In genomic region chr7:99755085-99755484, GRCh38 we compare ENCODE assay signal across 31 cellular contexts. TPM values are rescaled to one million over a fixed set of nuclear protein-coding genes. Genes with fewer than 3 reads are reported as not detected.
"Had no signal": no experiment of that assay in that cellular context is flagged by ENCODE, and none has a peak within 500 bp of the region (broad histone marks: within the 10 kb centered on the region; RNA-seq: fewer than 3 reads in every experiment).

No MANE protein-coding gene starts in this region.

- H3K36me3 ChIP-seq: stomach, suprapubic skin, thoracic aorta, thyroid gland, tibial artery, tibial nerve, transverse colon, upper lobe of left lung, upper lobe of right lung, uterus, vagina had no signal

- H3K27me3 ChIP-seq: stomach, suprapubic skin, testis, thyroid gland, tibial artery, tibial nerve, transverse colon, upper lobe of left lung, upper lobe of right lung, uterus, vagina had no signal

- H3K4me1 ChIP-seq: thyroid gland, tibial artery, tibial nerve, uterus, vagina had no signal

- ATAC-seq: stimulated activated effector memory CD8-positive, alpha-beta T cell treated with anti-CD3 and anti-CD28 coated beads, Interleukin-12 subunit alpha, Interleukin-12 subunit beta, amount 100 ng/mL, for 72 hours; stimulated activated memory B cell treated with anti-CD40 and anti-IgM and Interleukin-4, amounts not matched to agents 10 μg/mL and 1 μg/mL and 100 μg/mL, for 72 hours; stimulated activated naive B cell treated with anti-CD40 and anti-IgM and Interleukin-4, amounts not matched to agents 10 μg/mL and 1 μg/mL and 100 μg/mL, for 72 hours; stimulated activated naive CD8-positive, alpha-beta T cell treated with anti-CD3 and anti-CD28 coated beads, Interleukin-15, amount 100 ng/mL, for 72 hours; stimulated activated naive CD8-positive, alpha-beta T cell treated with anti-CD3 and anti-CD28 coated beads, Interleukin-15, Interleukin-2, amounts not matched to agents 100 U/mL and 50 U/mL, for 24 hours; upper lobe of right lung had no signal

- DNase-seq: stimulated activated CD4-positive, alpha-beta T cell treated with anti-CD3 and anti-CD28 coated beads, Interleukin-2, amount 100 ng/mL, for 48 hours; stimulated activated CD4-positive, alpha-beta T cell treated with anti-CD3 and anti-CD28 coated beads, Interleukin-4, amount 100 ng/mL, for 1 hour; stimulated activated CD4-positive, alpha-beta T cell treated with anti-CD3 and anti-CD28 coated beads, Interleukin-4, amount 100 ng/mL, for 24 hours; stimulated activated CD4-positive, alpha-beta T cell treated with anti-CD3 and anti-CD28 coated beads, Interleukin-4, amount 100 ng/mL, for 4 hours; stimulated activated CD8-positive, alpha-beta memory T cell treated with anti-CD3 and anti-CD28 coated beads, Interleukin-4, amount 100 ng/mL, for 48 hours; stimulated activated naive B cell treated with anti-CD40 and anti-IgM and Interleukin-4, amounts not matched to agents 10 μg/mL and 1 μg/mL and 100 μg/mL, for 72 hours; stimulated activated naive CD4-positive, alpha-beta T cell; stimulated activated naive CD4-positive, alpha-beta T cell treated with Interleukin-2 at 50 U/mL for 16 hours; stimulated activated naive CD8-positive, alpha-beta T cell treated with anti-CD3 and anti-CD28 coated beads, Interleukin-15, amount 100 ng/mL, for 72 hours; stimulated activated naive CD8-positive, alpha-beta T cell treated with anti-CD3 and anti-CD28 coated beads, Interleukin-15, Interleukin-2, amounts not matched to agents 100 U/mL and 50 U/mL, for 24 hours; stomach; substantia nigra; testis; thyroid gland; tibial artery; transverse colon; trophoblast cell; upper lobe of left lung; upper lobe of right lung; uterus had no signal

- H3K27ac ChIP-seq: stomach, suprapubic skin, testis, thoracic aorta, thyroid gland, tibial artery, tibial nerve, transverse colon, upper lobe of left lung, upper lobe of right lung, uterus, vagina had no signal

- H3K4me3 ChIP-seq: stomach, suprapubic skin, testis, thoracic aorta, thyroid gland, tibial artery, tibial nerve, transverse colon, upper lobe of left lung, upper lobe of right lung, uterus, vagina had no signal

- FAIRE-seq: urothelium cell line had no signal

- H3K9me3 ChIP-seq: stomach, suprapubic skin, testis, thoracic aorta, thyroid gland, tibial artery, transverse colon, upper lobe of left lung, upper lobe of right lung, uterus, vagina had no signal

RNA-seq across cellular contexts. Expression of gene CYP3A7, which starts 20.1 kb away (rescaled TPM):
- total RNA-seq: stomach, subcutaneous adipose tissue, temporal lobe, testis, thoracic aorta, thyroid gland, vagina had no signal
- polyA plus RNA-seq: stomach had no signal

RNA-seq across cellular contexts. Expression of gene CYP3A4, which starts 28.9 kb away (rescaled TPM):
- total RNA-seq: temporal lobe, thoracic aorta, thyroid gland, upper lobe of right lung, ureter, urinary bladder, vagina had no signal
